In genomic region chr12:71725011-71725410, GRCh38 we compare ENCODE assay signal across 16 cellular contexts. TPM values are rescaled to one million over a fixed set of nuclear protein-coding genes. Genes with fewer than 3 reads are reported as not detected.
DNase-seq lines count a peak whose midpoint lies in the region; ATAC-seq and TF ChIP-seq lines count a peak whose summit lies in the region.
"Had no signal": no experiment of that assay in that cellular context is flagged by ENCODE, and none has a peak within 500 bp of the region (broad histone marks: within the 10 kb centered on the region; RNA-seq: fewer than 3 reads in every experiment).

No MANE protein-coding gene starts in this region.

- H3K36me3 Mint-ChIP-seq in GM23338 (ENCODE audit: low read depth) (no peaks in the 10 kb centered on the region), neural progenitor cell (no peaks in the 10 kb centered on the region)

- H2AFZ ChIP-seq in GM23338 (peak overlapping the region; percentile 11; the same call in 1 of the 2 replicates), neural progenitor cell (replicated peaks) (peak overlapping the region; percentile 6)

- H3K79me2 ChIP-seq in GM23338 (replicated peaks; ENCODE audit: insufficient read depth): no peaks in the 10 kb centered on the region
- H3K79me2 ChIP-seq in neural progenitor cell (ENCODE audit: low read depth): no peaks in the 10 kb centered on the region

- H3K4me1 ChIP-seq in GM23338 (ENCODE audit: insufficient read depth) (no peaks in the 10 kb centered on the region), neural progenitor cell (no peaks in the 10 kb centered on the region)

- no peaks in the 10 kb centered on the region for H3K4me1 Mint-ChIP-seq in GM23338
- no peaks in the 10 kb centered on the region for H3K4me1 Mint-ChIP-seq in neural progenitor cell
- H3K4me1 Mint-ChIP-seq: H9 had no signal

- no peaks in the 10 kb centered on the region for H3K9me2 ChIP-seq in GM23338 (ENCODE audit: insufficient read depth)

- H3K4me3 ChIP-seq in AG10803 (ENCODE audit: low read length) (no peak overlapping the region), GM23338 (no peak overlapping the region), neural progenitor cell (no peak overlapping the region)
- H3K4me3 ChIP-seq: SK-N-MC had no signal

- H4K20me1 ChIP-seq in GM23338 (replicated peaks; ENCODE audit: insufficient read depth): no peaks in the 10 kb centered on the region
- no peaks in the 10 kb centered on the region for H4K20me1 ChIP-seq in neural progenitor cell (ENCODE audit: low read depth)

- no peaks in the 10 kb centered on the region for H3K9me3 Mint-ChIP-seq in GM23338
- H3K9me3 Mint-ChIP-seq in neural progenitor cell: no peaks in the 10 kb centered on the region
- H3K9me3 Mint-ChIP-seq: H9 had no signal

- no peak overlapping the region for H3K9ac ChIP-seq in neural progenitor cell

- H3K4me3 Mint-ChIP-seq in GM23338: no peak overlapping the region
- H3K4me3 Mint-ChIP-seq in neural progenitor cell: no peak overlapping the region
- H3K4me3 Mint-ChIP-seq: H9 had no signal

- H3K4me2 ChIP-seq in GM23338 (no peak overlapping the region), neural progenitor cell (no peak overlapping the region)

- H3F3A ChIP-seq in GM23338 (replicated peaks; ENCODE audit: low read depth): no peaks in the 10 kb centered on the region
- H3F3A ChIP-seq in neural progenitor cell (ENCODE audit: low read depth): no peaks in the 10 kb centered on the region

- DNase-seq in AG10803 (ENCODE audit: low read depth): peak; percentile 93
- no peak for DNase-seq in GM23338 (ENCODE audit: low spot score)
- DNase-seq in fibroblast of gingiva (ENCODE audit: low read depth): peak; percentile 99
- no peak for DNase-seq in neural progenitor cell (ENCODE audit: low spot score)
- DNase-seq in NCI-H526 treated with DMSO at 0.1 percent for 48 hours (lab: John Stamatoyannopoulos, UW): no peak
- no peak for DNase-seq in amygdala (lab: John Stamatoyannopoulos, UW)
- no peak for DNase-seq in NCI-H82 treated with DMSO at 0.1 percent for 48 hours (lab: John Stamatoyannopoulos, UW; ENCODE audit: unreplicated experiment)
- DNase-seq: DMS79, H9, NCI-H1105, NCI-H1694 treated with DMSO at 0.1 percent for 48 hours, NCI-H748 treated with DMSO at 0.1 percent for 48 hours, Right ventricle myocardium superior had no signal

- peaks cover 3% of the 10 kb centered on the region for H3K27me3 Mint-ChIP-seq in GM23338 (ENCODE audit: insufficient read depth, low read depth, poor library complexity)
- H3K27me3 Mint-ChIP-seq in neural progenitor cell (ENCODE audit: insufficient read depth, low read depth): no peaks in the 10 kb centered on the region

- ATAC-seq in GM23338: no peak

- H3K9me3 ChIP-seq in neural progenitor cell (ENCODE audit: low read depth): no peaks in the 10 kb centered on the region

- TF ChIP-seq CTCF in AG10803 (conservative IDR thresholded peaks at IDR 0.05; ENCODE audit: low read length) (no peak), GM23338 (conservative IDR thresholded peaks at IDR 0.05; ENCODE audit: low read depth in 2 of 2) (no peak), neural progenitor cell (IDR thresholded peaks at IDR 0.05) (no peak)

- H3K36me3 ChIP-seq in GM23338 (ENCODE audit: insufficient read depth): no peaks in the 10 kb centered on the region
- no peaks in the 10 kb centered on the region for H3K36me3 ChIP-seq in neural progenitor cell

- H3K27me3 ChIP-seq in GM23338 (ENCODE audit: insufficient read depth) (no peaks in the 10 kb centered on the region), neural progenitor cell (no peaks in the 10 kb centered on the region)

- H3K27ac Mint-ChIP-seq in GM23338 (no peak overlapping the region), neural progenitor cell (no peak overlapping the region)
- H3K27ac Mint-ChIP-seq: H9 had no signal

- H3K27ac ChIP-seq in GM23338 (ENCODE audit: low read depth) (no peak overlapping the region), neural progenitor cell (no peak overlapping the region)
- H3K27ac ChIP-seq: C4-2B, HL-60, SK-N-MC had no signal

TF ChIP-seq in GM23338, 12 proteins besides CTCF, POLR2A, EP300 and RAD21 (continues in another document):
- TF ChIP-seq EZH2 (IDR thresholded peaks at IDR 0.05; ENCODE audit: low read depth, unreplicated experiment) (no peak), EZH2phosphoT487 (IDR thresholded peaks at IDR 0.05; ENCODE audit: unreplicated experiment) (no peak), NANOG (IDR thresholded peaks at IDR 0.05; ENCODE audit: borderline replicate concordance) (no peak), ZNF114 (CRISPR knock-in tag; IDR thresholded peaks at IDR 0.05) (no peak), ETS1 (IDR thresholded peaks at IDR 0.05) (no peak), CREB1 (CRISPR knock-in tag; IDR thresholded peaks at IDR 0.05; ENCODE audit: low read depth) (no peak), ZNF331 (CRISPR knock-in tag; IDR thresholded peaks at IDR 0.05; ENCODE audit: low read depth) (no peak), POLR2AphosphoS5 (IDR thresholded peaks at IDR 0.05; ENCODE audit: low read depth) (no peak), STAT1 (IDR thresholded peaks at IDR 0.05; ENCODE audit: unreplicated experiment) (no peak), JUNB (IDR thresholded peaks at IDR 0.05; ENCODE audit: unreplicated experiment) (no peak)
- TF ChIP-seq, protein P1, sequence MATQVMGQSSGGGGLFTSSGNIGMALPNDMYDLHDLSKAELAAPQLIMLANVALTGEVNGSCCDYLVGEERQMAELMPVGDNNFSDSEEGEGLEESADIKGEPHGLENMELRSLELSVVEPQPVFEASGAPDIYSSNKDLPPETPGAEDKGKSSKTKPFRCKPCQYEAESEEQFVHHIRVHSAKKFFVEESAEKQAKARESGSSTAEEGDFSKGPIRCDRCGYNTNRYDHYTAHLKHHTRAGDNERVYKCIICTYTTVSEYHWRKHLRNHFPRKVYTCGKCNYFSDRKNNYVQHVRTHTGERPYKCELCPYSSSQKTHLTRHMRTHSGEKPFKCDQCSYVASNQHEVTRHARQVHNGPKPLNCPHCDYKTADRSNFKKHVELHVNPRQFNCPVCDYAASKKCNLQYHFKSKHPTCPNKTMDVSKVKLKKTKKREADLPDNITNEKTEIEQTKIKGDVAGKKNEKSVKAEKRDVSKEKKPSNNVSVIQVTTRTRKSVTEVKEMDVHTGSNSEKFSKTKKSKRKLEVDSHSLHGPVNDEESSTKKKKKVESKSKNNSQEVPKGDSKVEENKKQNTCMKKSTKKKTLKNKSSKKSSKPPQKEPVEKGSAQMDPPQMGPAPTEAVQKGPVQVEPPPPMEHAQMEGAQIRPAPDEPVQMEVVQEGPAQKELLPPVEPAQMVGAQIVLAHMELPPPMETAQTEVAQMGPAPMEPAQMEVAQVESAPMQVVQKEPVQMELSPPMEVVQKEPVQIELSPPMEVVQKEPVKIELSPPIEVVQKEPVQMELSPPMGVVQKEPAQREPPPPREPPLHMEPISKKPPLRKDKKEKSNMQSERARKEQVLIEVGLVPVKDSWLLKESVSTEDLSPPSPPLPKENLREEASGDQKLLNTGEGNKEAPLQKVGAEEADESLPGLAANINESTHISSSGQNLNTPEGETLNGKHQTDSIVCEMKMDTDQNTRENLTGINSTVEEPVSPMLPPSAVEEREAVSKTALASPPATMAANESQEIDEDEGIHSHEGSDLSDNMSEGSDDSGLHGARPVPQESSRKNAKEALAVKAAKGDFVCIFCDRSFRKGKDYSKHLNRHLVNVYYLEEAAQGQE (IDR thresholded peaks at IDR 0.05; ENCODE audit: unreplicated experiment): no peak

RNA-seq across cellular contexts. Expression of gene RAB21, which starts 29.7 kb away (rescaled TPM):
- 9.9 and 27.2 TPM in 2 replicates for total RNA-seq in GM23338 (2014; rRNA removed; shearing (Covaris generic))
- 9.8 and 12.2 TPM in 2 replicates for polyA plus RNA-seq in GM23338 (2016; fragmentation: Nextera tagmentation; extraction: Ambion mirVana)
- total RNA-seq in neural progenitor cell (ENCODE audit: low replicate concordance): 19.4 and 31.4 TPM in 2 replicates

RNA-seq across cellular contexts. Expression of gene TMEM19, which starts 39.1 kb away (rescaled TPM):
- 14.1 and 21.0 TPM in 2 replicates for total RNA-seq in GM23338 (2014; rRNA removed; shearing (Covaris generic))
- polyA plus RNA-seq in GM23338 (2016; fragmentation: Nextera tagmentation; extraction: Ambion mirVana): 6.5 and 7.9 TPM in 2 replicates
- 9.3 and 11.0 TPM in 2 replicates for total RNA-seq in neural progenitor cell (ENCODE audit: low replicate concordance)

Comparison
In these comparisons a context has a peak if more than half of its experiments do, and no peak if none do; other contexts are left out.
1. DNase-seq: peak in AG10803 (single experiment) and fibroblast of gingiva (single experiment); none in GM23338 (single experiment), neural progenitor cell (single experiment), NCI-H526 treated with DMSO at 0.1 percent for 48 hours (single experiment), amygdala (0 of 56) and NCI-H82 treated with DMSO at 0.1 percent for 48 hours (single experiment).